In genomic region chr4:175702703-175703102, GRCh38 we compare ENCODE assay signal across 30 cellular contexts.
"Had no signal": no experiment of that assay in that cellular context is flagged by ENCODE, and none has a peak within 500 bp of the region (broad histone marks: within the 10 kb centered on the region; RNA-seq: fewer than 3 reads in every experiment).

No MANE protein-coding gene starts in this region.

- H3K4me1 Mint-ChIP-seq: naive B cell; naive thymus-derived CD8-positive, alpha-beta T cell; stimulated activated memory B cell treated with anti-CD40 and anti-IgM and Interleukin-4, amounts not matched to agents 10 μg/mL and 1 μg/mL and 100 μg/mL, for 72 hours had no signal

- H3K36me3 Mint-ChIP-seq: naive thymus-derived CD8-positive, alpha-beta T cell; natural killer cell treated with Interleukin-12 subunit alpha and Interleukin-12 subunit beta and Interleukin-15 and Interleukin-18, amount 100 ng/mL, for 72 hours; type B pancreatic cell had no signal

- H3K27ac Mint-ChIP-seq: naive thymus-derived CD8-positive, alpha-beta T cell; natural killer cell treated with Interleukin-12 subunit alpha and Interleukin-12 subunit beta and Interleukin-15 and Interleukin-18, amount 100 ng/mL, for 72 hours; nephron progenitor cell; stimulated activated memory B cell treated with anti-CD40 and anti-IgM and Interleukin-4, amounts not matched to agents 10 μg/mL and 1 μg/mL and 100 μg/mL, for 72 hours; stimulated activated naive CD8-positive, alpha-beta T cell treated with anti-CD3 and anti-CD28 coated beads, Interleukin-15, Interleukin-2, amounts not matched to agents 100 ng/mL and 50 ng/mL, for 24 hours; type B pancreatic cell had no signal

- DNase-seq: naive B cell; naive thymus-derived CD8-positive, alpha-beta T cell; nephron progenitor cell; nucleus accumbens; pancreas; psoas muscle; right cardiac atrium; spleen; stimulated activated CD4-positive, alpha-beta T cell treated with anti-CD3 and anti-CD28 coated beads, Interleukin-12 subunit alpha, Interleukin-12 subunit beta, amount 100 ng/mL, for 4 hours; stimulated activated CD4-positive, alpha-beta T cell treated with anti-CD3 and anti-CD28 coated beads, Interleukin-1b, Interleukin-23, amount 100 ng/mL, for 48 hours; stimulated activated CD4-positive, alpha-beta T cell treated with anti-CD3 and anti-CD28 coated beads, Interleukin-4, amount 100 ng/mL, for 1 hour; stimulated activated CD4-positive, alpha-beta T cell treated with anti-CD3 and anti-CD28 coated beads, Interleukin-4, amount 100 ng/mL, for 4 hours; stimulated activated CD8-positive, alpha-beta memory T cell treated with anti-CD3 and anti-CD28 coated beads, Interleukin-4, amount 100 ng/mL, for 48 hours; stimulated activated naive CD4-positive, alpha-beta T cell treated with Interleukin-2 at 50 U/mL for 16 hours; stomach; tibial artery; transverse colon; upper lobe of right lung had no signal

- H3K27me3 Mint-ChIP-seq: naive B cell; naive thymus-derived CD8-positive, alpha-beta T cell; natural killer cell treated with Interleukin-12 subunit alpha and Interleukin-12 subunit beta and Interleukin-15 and Interleukin-18, amount 100 ng/mL, for 72 hours; stimulated activated memory B cell treated with anti-CD40 and anti-IgM and Interleukin-4, amounts not matched to agents 10 μg/mL and 1 μg/mL and 100 μg/mL, for 72 hours; stimulated activated naive CD8-positive, alpha-beta T cell treated with anti-CD3 and anti-CD28 coated beads, Interleukin-15, Interleukin-2, amounts not matched to agents 100 ng/mL and 50 ng/mL, for 24 hours; type B pancreatic cell had no signal

- H3K9me3 ChIP-seq: neutrophil, pancreas, psoas muscle, spleen, stomach, thoracic aorta, tibial artery, transverse colon, upper lobe of right lung, vagina had no signal

- H3K27ac ChIP-seq: neutrophil, pancreas, psoas muscle, skin epidermis, spleen, stomach, thoracic aorta, tibial artery, transverse colon, upper lobe of right lung, vagina had no signal

- H3K27me3 ChIP-seq: neutrophil, pancreas, spleen, stomach, tibial artery, transverse colon, upper lobe of right lung, vagina had no signal

- H3K4me2 ChIP-seq: smooth muscle cell had no signal

- H3K4me3 Mint-ChIP-seq: naive B cell; naive thymus-derived CD8-positive, alpha-beta T cell; natural killer cell treated with Interleukin-12 subunit alpha and Interleukin-12 subunit beta and Interleukin-15 and Interleukin-18, amount 100 ng/mL, for 72 hours; nephron progenitor cell; neural crest cell; stimulated activated memory B cell treated with anti-CD40 and anti-IgM and Interleukin-4, amounts not matched to agents 10 μg/mL and 1 μg/mL and 100 μg/mL, for 72 hours; stimulated activated naive CD8-positive, alpha-beta T cell treated with anti-CD3 and anti-CD28 coated beads, Interleukin-15, Interleukin-2, amounts not matched to agents 100 ng/mL and 50 ng/mL, for 24 hours; type B pancreatic cell had no signal

- H3K4me3 ChIP-seq: pancreas, psoas muscle, skin epidermis, smooth muscle cell, spleen, stomach, thoracic aorta, tibial artery, transverse colon, upper lobe of right lung, vagina had no signal

- H3K9me3 Mint-ChIP-seq: nephron progenitor cell; stimulated activated memory B cell treated with anti-CD40 and anti-IgM and Interleukin-4, amounts not matched to agents 10 μg/mL and 1 μg/mL and 100 μg/mL, for 72 hours; stimulated activated naive CD8-positive, alpha-beta T cell treated with anti-CD3 and anti-CD28 coated beads, Interleukin-15, Interleukin-2, amounts not matched to agents 100 ng/mL and 50 ng/mL, for 24 hours; type B pancreatic cell had no signal

- H3K36me3 ChIP-seq: neutrophil, pancreas, spleen, stomach, thoracic aorta, tibial artery, transverse colon, upper lobe of right lung, vagina had no signal

- ATAC-seq: naive thymus-derived CD8-positive, alpha-beta T cell; natural killer cell treated with Interleukin-12 subunit alpha and Interleukin-12 subunit beta and Interleukin-15 and Interleukin-18, amount 100 ng/mL, for 72 hours; pancreas; psoas muscle; right cardiac atrium; sciatic nerve; stimulated activated memory B cell treated with anti-CD40 and anti-IgM and Interleukin-4, amounts not matched to agents 10 μg/mL and 1 μg/mL and 100 μg/mL, for 72 hours; upper lobe of right lung had no signal

- FAIRE-seq: pancreas, urothelium cell line had no signal

- H3K4me1 ChIP-seq: pancreas, psoas muscle, spleen, stomach, transverse colon, upper lobe of right lung, vagina had no signal
